In genomic region chr2:141109633-141110032, GRCh38 we compare ENCODE assay signal across 10 cellular contexts.
A peak's percentile ranks its signal among the peaks of the same experiment; 100 is the strongest.
DNase-seq lines count a peak whose midpoint lies in the region; ATAC-seq and TF ChIP-seq lines count a peak whose summit lies in the region.
"Had no signal": no experiment of that assay in that cellular context is flagged by ENCODE, and none has a peak within 500 bp of the region (broad histone marks: within the 10 kb centered on the region; RNA-seq: fewer than 3 reads in every experiment).

No MANE protein-coding gene starts in this region.

- in situ Hi-C loops in GM23248 (cut with MboI) = no loop called here

- TF ChIP-seq CTCF in AG09319 (IDR thresholded peaks at IDR 0.05; ENCODE audit: low read depth, low read length) (0 out of 2 replicates have a peak, but pooled peaks have one; percentile 1), RWPE1 (conservative IDR thresholded peaks at IDR 0.05; ENCODE audit: low read depth) (no peak), left ventricle myocardium inferior (IDR thresholded peaks at IDR 0.05; ENCODE audit: borderline replicate concordance) (peak; percentile 50)

- POLR2A ChIA-PET in RWPE1 (lab: Yijun Ruan, JAX; ENCODE audit: low non-redundant PET) = no interaction called here

- H3K9ac ChIP-seq in GM23248 = no peak overlapping the region

- no peaks in the 10 kb centered on the region for H4K20me1 ChIP-seq in GM23248 (ENCODE audit: insufficient read depth)

- no peaks in the 10 kb centered on the region for H3K9me2 ChIP-seq in GM23248 (ENCODE audit: insufficient read depth)

- no peaks in the 10 kb centered on the region for H3K79me2 ChIP-seq in GM23248 (ENCODE audit: insufficient read depth)

- CTCF ChIA-PET in RWPE1 (lab: Yijun Ruan, JAX) = interaction anchor here (0.7 to 1.0 kb wide), 2 partner anchors 9 to 446 kb away, joined by 3 read pairs; no protein-coding TSS in a partner anchor

- no peak overlapping the region for H3K4me2 ChIP-seq in GM23248 (ENCODE audit: unreplicated experiment)

- no peak overlapping the region for H3K4me3 ChIP-seq in GM23248
- H3K4me3 ChIP-seq in left ventricle myocardium inferior = no peak overlapping the region

- H3K27me3 ChIP-seq in GM23248 (replicated peaks; ENCODE audit: insufficient read depth) = no peaks in the 10 kb centered on the region
- no peaks in the 10 kb centered on the region for H3K27me3 ChIP-seq in left ventricle myocardium inferior (ENCODE audit: low read depth)

- DNase-seq in AG09319 (ENCODE audit: extremely low read depth, low read depth) (no peak), GM23248 (peak; percentile 3), RWPE1 (ENCODE audit: low spot score) (peak; percentile 1), left ventricle myocardium inferior (no peak), OCI-M2 (lab: John Stamatoyannopoulos, UW; ENCODE audit: unreplicated experiment) (no peak), posterior vena cava (ENCODE audit: low spot score) (no peak)
- no peak for DNase-seq in activated CD4-positive, alpha-beta T cell treated with anti-CD3 and anti-CD28 coated beads, Interleukin-2, amount 50 U/mL, for 4 hours
- DNase-seq: activated CD8-positive, alpha-beta T cell treated with anti-CD3 and anti-CD28 coated beads for 36 hours; DMS153 had no signal

- intact Hi-C loops in left ventricle myocardium inferior (cut with micrococcal nuclease) = no loop called here
- intact Hi-C loops in posterior vena cava (cut with DNase I) = no loop called here

- no peak overlapping the region for H2AFZ ChIP-seq in GM23248

- no peak for ATAC-seq in GM21528 (IDR thresholded peaks at IDR 0.05; ENCODE audit: low FRiP score, unreplicated experiment)
- ATAC-seq: activated CD8-positive, alpha-beta T cell treated with anti-CD3 and anti-CD28 coated beads for 36 hours had no signal

- H3K4me1 ChIP-seq in GM23248 (ENCODE audit: insufficient read depth) = no peaks in the 10 kb centered on the region
- no peaks in the 10 kb centered on the region for H3K4me1 ChIP-seq in left ventricle myocardium inferior

- H3K36me3 ChIP-seq in GM23248 (ENCODE audit: low read depth) = no peaks in the 10 kb centered on the region
- no peaks in the 10 kb centered on the region for H3K36me3 ChIP-seq in left ventricle myocardium inferior

- H3K9me3 ChIP-seq in GM23248 (ENCODE audit: low read depth) (no peaks in the 10 kb centered on the region), left ventricle myocardium inferior (replicated peaks) (peaks cover 10% of the 10 kb centered on the region)

- H3K27ac ChIP-seq in GM23248 (no peak overlapping the region), RWPE1 (no peak overlapping the region), left ventricle myocardium inferior (replicated peaks) (no peak overlapping the region)

- H3F3A ChIP-seq in GM23248 (ENCODE audit: insufficient read depth) = no peaks in the 10 kb centered on the region

Comparison
In these comparisons a context has a peak if more than half of its experiments do, and no peak if none do; other contexts are left out.
1. DNase-seq: peak in GM23248 (single experiment) and RWPE1 (single experiment); none in AG09319 (single experiment), left ventricle myocardium inferior (single experiment), OCI-M2 (single experiment), posterior vena cava (single experiment) and activated CD4-positive, alpha-beta T cell treated with anti-CD3 and anti-CD28 coated beads, Interleukin-2, amount 50 U/mL, for 4 hours (0 of 2).